Comparison of ENCODE assay signal across 10 cellular contexts in genomic region chr20:56422131-56422823, GRCh38. TPM values are rescaled to one million over a fixed set of nuclear protein-coding genes. Genes with fewer than 3 reads are reported as not detected.
DNase-seq lines count a peak whose midpoint lies in the region; ATAC-seq and TF ChIP-seq lines count a peak whose summit lies in the region.
"Had no signal": no experiment of that assay in that cellular context is flagged by ENCODE, and none has a peak within 500 bp of the region (broad histone marks: within the 10 kb centered on the region; RNA-seq: fewer than 3 reads in every experiment).

No MANE protein-coding gene starts in this region.

- TF ChIP-seq POLR2A in IMR-90 (IDR thresholded peaks at IDR 0.05; ENCODE audit: low read depth, low read length) = no peak
- TF ChIP-seq POLR2A in transverse colon (IDR thresholded peaks at IDR 0.05) = no peak

- H3K4me3 ChIP-seq in CD4-positive, alpha-beta memory T cell (ENCODE audit: low read length in 2 of 2) = no peak overlapping the region
- H3K4me3 ChIP-seq in IMR-90 (ENCODE audit: insufficient read depth, low read depth, low read length) = no peak overlapping the region
- no peak overlapping the region for H3K4me3 ChIP-seq in mesodermal cell (ENCODE audit: extremely low read depth, insufficient read depth, low read length, poor library complexity, severe bottlenecking)
- H3K4me3 ChIP-seq in transverse colon = no peak overlapping the region
- H3K4me3 ChIP-seq: skin epidermis had no signal

- H4K8ac ChIP-seq in IMR-90 (ENCODE audit: low read depth in 2 of 2, low read length in 2 of 2) = peak overlapping the region; percentile 83 to 95

- H3K18ac ChIP-seq in IMR-90 (ENCODE audit: low read depth, low read length) = peak overlapping the region; percentile 74

- peak overlapping the region; percentile 93 for H2BK5ac ChIP-seq in IMR-90 (ENCODE audit: low read depth, low read length, poor library complexity, severe bottlenecking)

- peak; percentile 34 for TF ChIP-seq CTCF in IMR-90 (conservative IDR thresholded peaks at IDR 0.05; ENCODE audit: low read depth, low read length)
- no peak for TF ChIP-seq CTCF in transverse colon (IDR thresholded peaks at IDR 0.05)

- peaks cover 40 to 81% (median 58%) of the 10 kb centered on the region in 4 donors for H3K4me1 Mint-ChIP-seq in CD4-positive, alpha-beta memory T cell
- H3K4me1 Mint-ChIP-seq in activated naive CD8-positive, alpha-beta T cell treated with anti-CD3 and anti-CD28 coated beads, Interleukin-2, amount 10 ng/mL, durations not matched to agents 7 days and 5 days = peaks cover 55% of the 10 kb centered on the region

- peak overlapping the region; percentile 99 for H2BK20ac ChIP-seq in IMR-90 (ENCODE audit: low read depth, low read length)

- H3K14ac ChIP-seq in IMR-90 (replicated peaks; ENCODE audit: low read depth, low read length) = peak overlapping the region; percentile 93

- peak; percentile 43; the same call in 1 of the 2 replicates for TF ChIP-seq RAD21 in IMR-90 (IDR thresholded peaks at IDR 0.05; ENCODE audit: low read length)

- no peaks in the 10 kb centered on the region for H3K9me3 ChIP-seq in CD4-positive, alpha-beta memory T cell (ENCODE audit: control insufficient read depth in 1 of 2, low read length in 2 of 2)
- H3K9me3 ChIP-seq in IMR-90 (ENCODE audit: control insufficient read depth, insufficient read depth, low read length) (no peaks in the 10 kb centered on the region), mesodermal cell (ENCODE audit: control insufficient read depth, low read length) (no peaks in the 10 kb centered on the region), transverse colon (no peaks in the 10 kb centered on the region)

- peak overlapping the region; percentile 96 for H2AK5ac ChIP-seq in IMR-90 (ENCODE audit: low read depth, low read length)

- H2AK9ac ChIP-seq in IMR-90 (replicated peaks; ENCODE audit: low read depth, low read length, poor library complexity) = peak overlapping the region; percentile 84

- POLR2A ChIA-PET in CD4-positive, alpha-beta memory T cell (lab: Charles Lee; ENCODE audit: partially characterized antibody) = interaction anchor here (0.7 to 3.4 kb wide), 7 partner anchors 8 to 47 kb away, joined by 3 to 27 read pairs (median 8); partner anchors contain the start of genes AURKA, CASS4, CSTF1 and RTF2
- POLR2A ChIA-PET in IMR-90 (lab: Charles Lee; ENCODE audit: unreplicated experiment) = interaction anchor here (0.7 to 1.0 kb wide), 3 partner anchors 9 to 18 kb away, joined by 3 to 4 read pairs (median 3); partner anchors contain the start of gene CASS4
- POLR2A ChIA-PET in activated naive CD8-positive, alpha-beta T cell treated with anti-CD3 and anti-CD28 coated beads, Interleukin-2, amount 10 ng/mL, durations not matched to agents 7 days and 5 days (lab: Charles Lee) = interaction anchor here (1.8 to 2.9 kb wide), 3 partner anchors 10 to 41 kb away, joined by 4 to 11 read pairs (median 11); partner anchors contain the start of gene CASS4

- peak; percentile 83 for ATAC-seq in IMR-90 (ENCODE audit: low read depth)
- no peak for ATAC-seq in activated naive CD8-positive, alpha-beta T cell treated with anti-CD3 and anti-CD28 coated beads, Interleukin-2, amount 10 ng/mL, durations not matched to agents 7 days and 5 days (ENCODE audit: low read depth)
- ATAC-seq in HG03520 (IDR thresholded peaks at IDR 0.05; ENCODE audit: unreplicated experiment) = no peak
- no peak for ATAC-seq in GM19328 (IDR thresholded peaks at IDR 0.05; ENCODE audit: unreplicated experiment)

- H3K27ac ChIP-seq in CD4-positive, alpha-beta memory T cell (ENCODE audit: low read depth, low read length) = peak overlapping the region; percentile 17
- H3K27ac ChIP-seq in IMR-90 (ENCODE audit: insufficient read depth, low read length) (peak overlapping the region; percentile 90), mesodermal cell (ENCODE audit: low read depth, low read length, severe bottlenecking) (peak overlapping the region; percentile 77), transverse colon (peak overlapping the region in 1 of 4 donors; percentile 37)

- peaks cover 34 to 76% of the 10 kb centered on the region in 2 experiments for H3K79me1 ChIP-seq in IMR-90 (ENCODE audit: low read depth in 1 of 2, low read length in 2 of 2)

- peak overlapping the region; percentile 99 for H2BK120ac ChIP-seq in IMR-90 (ENCODE audit: low read depth, low read length)

- DNase-seq in CD4-positive, alpha-beta memory T cell = no peak
- DNase-seq in IMR-90 = peak; percentile 88
- DNase-seq in activated naive CD8-positive, alpha-beta T cell treated with anti-CD3 and anti-CD28 coated beads, Interleukin-2, amount 10 ng/mL, durations not matched to agents 7 days and 5 days = no peak
- DNase-seq in transverse colon = no peak
- no peak for DNase-seq in NCI-H2227 (lab: John Stamatoyannopoulos, UW; ENCODE audit: unreplicated experiment)

- no peaks in the 10 kb centered on the region for H3K36me3 ChIP-seq in CD4-positive, alpha-beta memory T cell (ENCODE audit: insufficient read depth, low read length)
- H3K36me3 ChIP-seq in IMR-90 (ENCODE audit: control insufficient read depth, insufficient read depth, low read length) (peaks cover 27% of the 10 kb centered on the region), mesodermal cell (ENCODE audit: control insufficient read depth, insufficient read depth, low read length) (peaks cover 2% of the 10 kb centered on the region), transverse colon (no peaks in the 10 kb centered on the region)

- H3K4me1 ChIP-seq in CD4-positive, alpha-beta memory T cell (ENCODE audit: insufficient read depth, low read length) = peaks cover 66% of the 10 kb centered on the region
- H3K4me1 ChIP-seq in IMR-90 (ENCODE audit: control insufficient read depth, insufficient read depth, low read length) = peaks cover 39% of the 10 kb centered on the region
- peaks cover 40% of the 10 kb centered on the region for H3K4me1 ChIP-seq in mesodermal cell (ENCODE audit: control insufficient read depth, insufficient read depth, low read length, poor library complexity, severe bottlenecking)
- peaks cover 0 to 6% (median 0%) of the 10 kb centered on the region in 4 donors for H3K4me1 ChIP-seq in transverse colon

- intact Hi-C loops in CD4-positive, alpha-beta memory T cell (cut with micrococcal nuclease) = loop anchor here (2.0 kb wide), 1 partner anchor 19 kb away; no protein-coding TSS in a partner anchor
- intact Hi-C loops in IMR-90 (cut with micrococcal nuclease) (no loop called here), transverse colon (cut with DNase I; ENCODE audit: low total_unique reads) (no loop called here)

- peak overlapping the region; percentile 40; the same call in 1 of the 2 replicates for H3K4me2 ChIP-seq in IMR-90 (ENCODE audit: low read depth, low read length)

- H3K9me1 ChIP-seq in IMR-90 (ENCODE audit: insufficient read depth, low read length) = peaks cover 29% of the 10 kb centered on the region

- peak overlapping the region; percentile 96 for H4K5ac ChIP-seq in IMR-90 (ENCODE audit: low read depth, low read length)

- BruUV-seq in IMR-90 (replicated peaks; lab: Mats Ljungman, UMichigan) = no TSS peak

- H3K27ac Mint-ChIP-seq in CD4-positive, alpha-beta memory T cell = peak overlapping the region; percentile 84 to 97 (median 91)
- peak overlapping the region; percentile 71 for H3K27ac Mint-ChIP-seq in activated naive CD8-positive, alpha-beta T cell treated with anti-CD3 and anti-CD28 coated beads, Interleukin-2, amount 10 ng/mL, durations not matched to agents 7 days and 5 days

- peak overlapping the region in 7 of 8 donors; percentile 9 to 81 (median 50) for H3K4me3 Mint-ChIP-seq in CD4-positive, alpha-beta memory T cell
- peak overlapping the region; percentile 54 for H3K4me3 Mint-ChIP-seq in activated naive CD8-positive, alpha-beta T cell treated with anti-CD3 and anti-CD28 coated beads, Interleukin-2, amount 10 ng/mL, durations not matched to agents 7 days and 5 days

- no peak overlapping the region for H2AFZ ChIP-seq in IMR-90 (replicated peaks; ENCODE audit: low read length, poor library complexity)

- no peaks in the 10 kb centered on the region for H3K27me3 Mint-ChIP-seq in CD4-positive, alpha-beta memory T cell
- H3K27me3 Mint-ChIP-seq in activated naive CD8-positive, alpha-beta T cell treated with anti-CD3 and anti-CD28 coated beads, Interleukin-2, amount 10 ng/mL, durations not matched to agents 7 days and 5 days = no peaks in the 10 kb centered on the region

- dilution Hi-C loops in IMR-90 (cut with HindIII; ENCODE audit: low sequenced_read_pairs, unreplicated experiment) = no loop called here

- H3K27me3 ChIP-seq in CD4-positive, alpha-beta memory T cell (ENCODE audit: insufficient read depth, low read length) = no peaks in the 10 kb centered on the region
- H3K27me3 ChIP-seq in IMR-90 (ENCODE audit: control insufficient read depth, insufficient read depth, low read length) (no peaks in the 10 kb centered on the region), transverse colon (no peaks in the 10 kb centered on the region)

- H4K91ac ChIP-seq in IMR-90 (ENCODE audit: insufficient read depth, low read depth, low read length) = peak overlapping the region; percentile 97

- H3K36me3 Mint-ChIP-seq in CD4-positive, alpha-beta memory T cell = peaks cover 0 to 6% of the 10 kb centered on the region in 2 donors
- peaks cover 40% of the 10 kb centered on the region for H3K36me3 Mint-ChIP-seq in activated naive CD8-positive, alpha-beta T cell treated with anti-CD3 and anti-CD28 coated beads, Interleukin-2, amount 10 ng/mL, durations not matched to agents 7 days and 5 days

- H4K20me1 ChIP-seq in IMR-90 (ENCODE audit: insufficient read depth, low read length) = no peaks in the 10 kb centered on the region

- WGBS in IMR-90 (ENCODE audit: extremely low coverage in 2 of 2, insufficient read length in 1 of 2), 2 experiments = 88% methylated on average over 1 of the region's 8 CpGs; no CpG with 5 or more reads in 1 of the 2 experiments
- WGBS in mesodermal cell (ENCODE audit: insufficient coverage in 2 of 2), 2 experiments = 42 to 93% methylated on average over 2 to 7 of the region's 8 CpGs
- 25 to 61% methylated on average over 3 to 8 of the region's 8 CpGs for WGBS in transverse colon (ENCODE audit: low coverage in 1 of 2), 2 donors

- CTCF ChIA-PET in CD4-positive, alpha-beta memory T cell (lab: Charles Lee; ENCODE audit: partially characterized antibody) = interaction anchor here (1.7 to 4.6 kb wide), 5 partner anchors 10 to 27 kb away, joined by 4 to 29 read pairs (median 10); partner anchors contain the start of gene CASS4
- CTCF ChIA-PET in IMR-90 (lab: Yijun Ruan, JAX) = interaction anchor here (1.0 kb wide), 1 partner anchor 11 kb away, joined by 3 read pairs; no protein-coding TSS in a partner anchor

- peak overlapping the region; percentile 97 for H3K4ac ChIP-seq in IMR-90 (ENCODE audit: low read depth, low read length)

- no peaks in the 10 kb centered on the region for H3K9me3 Mint-ChIP-seq in CD4-positive, alpha-beta memory T cell
- no peaks in the 10 kb centered on the region for H3K9me3 Mint-ChIP-seq in activated naive CD8-positive, alpha-beta T cell treated with anti-CD3 and anti-CD28 coated beads, Interleukin-2, amount 10 ng/mL, durations not matched to agents 7 days and 5 days

- TF ChIP-seq EP300 in transverse colon (IDR thresholded peaks at IDR 0.05; ENCODE audit: low read depth) = no peak

- H3K56ac ChIP-seq in IMR-90 (ENCODE audit: extremely low read depth, insufficient read depth, low read length) = peak overlapping the region; percentile 85

- peak overlapping the region; percentile 60 for H2BK15ac ChIP-seq in IMR-90 (ENCODE audit: low read depth, low read length)

- in situ Hi-C loops in IMR-90 (cut with MboI; ENCODE audit: low sequenced_read_pairs) = no loop called here
- in situ Hi-C loops in transverse colon (cut with MboI; ENCODE audit: low pct_ligation_motif_present in 1 of 4, low pct_unique_long_range_greater_than_20kb in 1 of 4, low sequenced_read_pairs in 3 of 4) = no loop called here

- H3K9ac ChIP-seq in IMR-90 (ENCODE audit: low read depth, low read length) = peak overlapping the region; percentile 25; the same call in 1 of the 2 replicates

- peak overlapping the region; percentile 82 for H3K23ac ChIP-seq in IMR-90 (ENCODE audit: low read depth, low read length)

RNA-seq across cellular contexts. Expression of gene CASS4, which starts 10.2 kb away (rescaled TPM):
- total RNA-seq in CD4-positive, alpha-beta memory T cell = 10 to 100 TPM; 10.8 to 10.9 TPM
- 1 to 10 TPM; 3.3 to 4.9 TPM for polyA plus RNA-seq in CD4-positive, alpha-beta memory T cell
- total RNA-seq in IMR-90 (2012; rRNA removed) (25.8 and 26.1 TPM in 2 replicates), transverse colon (1 to 10 TPM in 3 of 4 donors, not detected in 1; 1.1 to 1.4 (median 1.1) TPM)
- 26.5 and 29.6 TPM in 2 replicates for polyA plus RNA-seq in IMR-90 (2012; rRNA removed)
- polyA plus RNA-seq in IMR-90 (2012; cell fraction: cytosol; rRNA removed) = 12.7 and 19.2 TPM in 2 replicates
- 28.4 and 44.9 TPM in 2 replicates for polyA plus RNA-seq in IMR-90 (2012; cell fraction: nucleus; rRNA removed; ENCODE audit: low replicate concordance)
- 10 to 100 TPM; 14.2 to 18.7 TPM for total RNA-seq in activated naive CD8-positive, alpha-beta T cell treated with anti-CD3 and anti-CD28 coated beads, Interleukin-2, amount 10 ng/mL, durations not matched to agents 7 days and 5 days
- 0.26 TPM for polyA plus RNA-seq in mesodermal cell (2013, experiment 1 of 2)
- 0.40 TPM for polyA plus RNA-seq in mesodermal cell (2013, experiment 2 of 2)
- total RNA-seq: SK-MEL-5 had no signal

RNA-seq across cellular contexts. Expression of gene CSTF1, which starts 29.8 kb away (rescaled TPM):
- 10 to 100 TPM; 50.1 to 55.3 TPM for total RNA-seq in CD4-positive, alpha-beta memory T cell
- 10 to 100 TPM; 40.9 to 48.0 TPM for polyA plus RNA-seq in CD4-positive, alpha-beta memory T cell
- total RNA-seq in IMR-90 (2012; rRNA removed) (86.4 and 105 TPM in 2 replicates), transverse colon (10 to 100 TPM in 2 of 4 donors, 1 to 10 TPM in 2; 5.2 to 21.8 (median 14.2) TPM)
- polyA plus RNA-seq in IMR-90 (2012; rRNA removed) = 48.8 and 49.5 TPM in 2 replicates
- polyA plus RNA-seq in IMR-90 (2012; cell fraction: cytosol; rRNA removed) = 24.3 and 40.6 TPM in 2 replicates
- polyA plus RNA-seq in IMR-90 (2012; cell fraction: nucleus; rRNA removed; ENCODE audit: low replicate concordance) = 28.6 and 46.9 TPM in 2 replicates
- 10 to 100 TPM; 55.7 to 58.3 TPM for total RNA-seq in activated naive CD8-positive, alpha-beta T cell treated with anti-CD3 and anti-CD28 coated beads, Interleukin-2, amount 10 ng/mL, durations not matched to agents 7 days and 5 days
- polyA plus RNA-seq in mesodermal cell (2013, experiment 1 of 2) = 40.4 TPM
- polyA plus RNA-seq in mesodermal cell (2013, experiment 2 of 2) = 36.6 TPM

RNA-seq across cellular contexts. Expression of gene AURKA, which starts 30.3 kb away (rescaled TPM):
- 1 to 10 TPM; 1.3 to 1.7 TPM for total RNA-seq in CD4-positive, alpha-beta memory T cell
- polyA plus RNA-seq in CD4-positive, alpha-beta memory T cell = 1 to 10 TPM in 1 of 2 donors, under 1 TPM in 1; 0.81 to 2.8 TPM
- total RNA-seq in IMR-90 (2012; rRNA removed) (83.3 and 88.0 TPM in 2 replicates), transverse colon (10 to 100 TPM in 1 of 4 donors, 1 to 10 TPM in 2, under 1 TPM in 1; 0.75 to 12.4 (median 4.9) TPM)
- polyA plus RNA-seq in IMR-90 (2012; rRNA removed) = 63.7 and 68.0 TPM in 2 replicates
- 21.7 and 43.0 TPM in 2 replicates for polyA plus RNA-seq in IMR-90 (2012; cell fraction: cytosol; rRNA removed)
- polyA plus RNA-seq in IMR-90 (2012; cell fraction: nucleus; rRNA removed; ENCODE audit: low replicate concordance) = 13.7 and 69.2 TPM in 2 replicates
- 10 to 100 TPM; 52.4 to 60.1 TPM for total RNA-seq in activated naive CD8-positive, alpha-beta T cell treated with anti-CD3 and anti-CD28 coated beads, Interleukin-2, amount 10 ng/mL, durations not matched to agents 7 days and 5 days
- polyA plus RNA-seq in mesodermal cell (2013, experiment 1 of 2) = 61.5 TPM
- polyA plus RNA-seq in mesodermal cell (2013, experiment 2 of 2) = 65.7 TPM

RNA-seq across cellular contexts. Expression of gene RTF2, which starts 46.1 kb away (rescaled TPM):
- total RNA-seq in CD4-positive, alpha-beta memory T cell = 10 to 100 TPM; 66.0 to 67.0 TPM
- polyA plus RNA-seq in CD4-positive, alpha-beta memory T cell = 100 to 1,000 TPM; 123 to 129 TPM
- total RNA-seq in IMR-90 (2012; rRNA removed) (109 and 118 TPM in 2 replicates), transverse colon (100 to 1,000 TPM in 1 of 4 donors, 10 to 100 TPM in 3; 49.5 to 130 (median 50.5) TPM)
- 98.4 and 102 TPM in 2 replicates for polyA plus RNA-seq in IMR-90 (2012; rRNA removed)
- 73.2 and 76.9 TPM in 2 replicates for polyA plus RNA-seq in IMR-90 (2012; cell fraction: cytosol; rRNA removed)
- 59.0 and 86.9 TPM in 2 replicates for polyA plus RNA-seq in IMR-90 (2012; cell fraction: nucleus; rRNA removed; ENCODE audit: low replicate concordance)
- total RNA-seq in activated naive CD8-positive, alpha-beta T cell treated with anti-CD3 and anti-CD28 coated beads, Interleukin-2, amount 10 ng/mL, durations not matched to agents 7 days and 5 days = 100 to 1,000 TPM in 1 of 2 experiments, 10 to 100 TPM in 1; 99.8 to 101 TPM
- 64.8 TPM for polyA plus RNA-seq in mesodermal cell (2013, experiment 1 of 2)
- polyA plus RNA-seq in mesodermal cell (2013, experiment 2 of 2) = 68.5 TPM

Comparison
In these comparisons a context has a peak if more than half of its experiments do, and no peak if none do; other contexts are left out.
1. RNA of gene CASS4, which starts 10.2 kb away (total RNA-seq): 25.8 to 26.1 TPM in IMR-90, 14.2 to 18.7 TPM in activated naive CD8-positive, alpha-beta T cell treated with anti-CD3 and anti-CD28 coated beads, Interleukin-2, amount 10 ng/mL, durations not matched to agents 7 days and 5 days and 10.8 to 10.9 TPM in CD4-positive, alpha-beta memory T cell; 1.1 to 1.4 TPM in transverse colon; every median in the first group is over 4 times any median in the second.